24 cellular contexts compared by ENCODE assay signal in genomic region chr3:178754852-178755510, GRCh38.
DNase-seq lines count a peak whose midpoint lies in the region; ATAC-seq and TF ChIP-seq lines count a peak whose summit lies in the region.
"Had no signal": no experiment of that assay in that cellular context is flagged by ENCODE, and none has a peak within 500 bp of the region (broad histone marks: within the 10 kb centered on the region; RNA-seq: fewer than 3 reads in every experiment).

No MANE protein-coding gene starts in this region.

- H3K27ac ChIP-seq in heart left ventricle (no peak overlapping the region), left ventricle myocardium inferior (replicated peaks) (no peak overlapping the region), SU-DHL-6 (ENCODE audit: low read depth, low read length) (peak overlapping the region; percentile 26; the same call in 1 of the 2 replicates), spleen (no peak overlapping the region), colonic mucosa (no peak overlapping the region)
- H3K27ac ChIP-seq: breast epithelium, coronary artery, esophagus muscularis mucosa, KMS-11, SJCRH30 had no signal

- H3K4me3 ChIP-seq in heart left ventricle (no peak overlapping the region), left ventricle myocardium inferior (no peak overlapping the region), SU-DHL-6 (ENCODE audit: insufficient read depth, low read length, poor library complexity, severe bottlenecking) (no peak overlapping the region), spleen (no peak overlapping the region), colonic mucosa (no peak overlapping the region)
- H3K4me3 ChIP-seq: breast epithelium, coronary artery, esophagus muscularis mucosa, SJCRH30 had no signal

- ATAC-seq in heart left ventricle = peak in 3 of 4 donors; percentile 24 to 26 (median 24)
- peak; percentile 81 for ATAC-seq in HG03432 (IDR thresholded peaks at IDR 0.05; ENCODE audit: unreplicated experiment)
- no peak for ATAC-seq in HG03196 (IDR thresholded peaks at IDR 0.05; ENCODE audit: unreplicated experiment)
- ATAC-seq: activated T-cell treated with anti-CD3 and anti-CD28 coated beads, Interleukin-2, amount 50 U/mL, for 4 hours; naive thymus-derived CD8-positive, alpha-beta T cell had no signal

- H3K9me3 ChIP-seq in heart left ventricle (peaks cover 0 to 21% (median 0%) of the 10 kb centered on the region in 12 donors), left ventricle myocardium inferior (replicated peaks) (peaks cover 19% of the 10 kb centered on the region), SU-DHL-6 (ENCODE audit: insufficient read depth, low read length) (no peaks in the 10 kb centered on the region), spleen (no peaks in the 10 kb centered on the region), colonic mucosa (no peaks in the 10 kb centered on the region)
- H3K9me3 ChIP-seq: breast epithelium, esophagus muscularis mucosa, SJCRH30 had no signal

- H3K36me3 ChIP-seq in heart left ventricle (no peaks in the 10 kb centered on the region), left ventricle myocardium inferior (no peaks in the 10 kb centered on the region), SU-DHL-6 (ENCODE audit: low read length) (no peaks in the 10 kb centered on the region), spleen (no peaks in the 10 kb centered on the region), colonic mucosa (no peaks in the 10 kb centered on the region)
- H3K36me3 ChIP-seq: breast epithelium, esophagus muscularis mucosa, SJCRH30 had no signal

- WGBS in heart left ventricle, 4 donors = 63 to 76% (median 67%) methylated on average over 5 to 7 of the region's 7 CpGs
- WGBS in spleen, 5 donors = 57 to 71% (median 63%) methylated on average over 7 of the region's 7 CpGs

- no peaks in the 10 kb centered on the region for H3K79me2 ChIP-seq in SU-DHL-6 (ENCODE audit: insufficient read depth, low read length)

- DNase-seq in heart left ventricle (no peak), left ventricle myocardium inferior (no peak), spleen (no peak), colonic mucosa (no peak), DMS114 treated with DMSO at 0.1 percent for 48 hours (lab: John Stamatoyannopoulos, UW; ENCODE audit: unreplicated experiment) (no peak)
- DNase-seq: activated CD4-positive, alpha-beta T cell treated with anti-CD3 and anti-CD28 coated beads for 4 hours; activated naive CD4-positive, alpha-beta T cell treated with Interleukin-2 at 50 U/mL for 16 hours; activated T-cell treated with anti-CD3 and anti-CD28 coated beads, Interleukin-2, amount 50 U/mL, for 4 hours; DND-41; endodermal cell; hippocampal formation; immature natural killer cell; midbrain; MV-4-11; naive thymus-derived CD8-positive, alpha-beta T cell; SJCRH30; small intestine had no signal

- peaks cover 0 to 5% (median 0%) of the 10 kb centered on the region in 12 donors for H3K4me1 ChIP-seq in heart left ventricle
- H3K4me1 ChIP-seq in left ventricle myocardium inferior = no peaks in the 10 kb centered on the region
- H3K4me1 ChIP-seq in spleen = no peaks in the 10 kb centered on the region
- no peaks in the 10 kb centered on the region for H3K4me1 ChIP-seq in colonic mucosa
- H3K4me1 ChIP-seq: breast epithelium, SJCRH30 had no signal

- H3K9ac ChIP-seq in SU-DHL-6 (ENCODE audit: low read length) (no peak overlapping the region), colonic mucosa (ENCODE audit: low read depth in 2 of 2, low read length in 2 of 2) (no peak overlapping the region)
- H3K9ac ChIP-seq: KMS-11 had no signal

- intact Hi-C loops in heart left ventricle (cut with DNase I) (no loop called here), left ventricle myocardium inferior (cut with micrococcal nuclease) (no loop called here), spleen (cut with DNase I; ENCODE audit: low total_unique reads) (no loop called here), colonic mucosa (cut with DNase I) (no loop called here)

- peaks cover 13% of the 10 kb centered on the region for H3F3A ChIP-seq in SU-DHL-6 (ENCODE audit: insufficient read depth)

- H3K4me2 ChIP-seq in SU-DHL-6 (ENCODE audit: low read depth, low read length, poor library complexity, severe bottlenecking) = peak overlapping the region; percentile 5
- H3K4me2 ChIP-seq: KMS-11 had no signal

- H3K9me2 ChIP-seq in SU-DHL-6 (replicated peaks; ENCODE audit: insufficient read depth, low read length) = no peaks in the 10 kb centered on the region

- no peak for TF ChIP-seq CTCF in heart left ventricle (IDR thresholded peaks at IDR 0.05)
- TF ChIP-seq CTCF in left ventricle myocardium inferior (IDR thresholded peaks at IDR 0.05; ENCODE audit: borderline replicate concordance) = no peak
- TF ChIP-seq CTCF in SU-DHL-6 (IDR thresholded peaks at IDR 0.05; ENCODE audit: insufficient read depth, low read length, poor library complexity, severe bottlenecking) = no peak
- TF ChIP-seq CTCF in spleen (IDR thresholded peaks at IDR 0.05 in 8 of 11, conservative IDR thresholded peaks at IDR 0.05 in 3 of 11) = no peak
- no peak for TF ChIP-seq CTCF in colonic mucosa (IDR thresholded peaks at IDR 0.05)

- H2AFZ ChIP-seq in SU-DHL-6 (ENCODE audit: low read depth, low read length, severe bottlenecking) = peak overlapping the region; percentile 31

- TF ChIP-seq POLR2A in heart left ventricle (IDR thresholded peaks at IDR 0.05) (no peak), spleen (IDR thresholded peaks at IDR 0.05) (no peak)

- H3K27me3 ChIP-seq in heart left ventricle (no peaks in the 10 kb centered on the region), left ventricle myocardium inferior (ENCODE audit: low read depth) (no peaks in the 10 kb centered on the region), SU-DHL-6 (ENCODE audit: low read length) (no peaks in the 10 kb centered on the region), spleen (replicated peaks in 1 of 7) (no peaks in the 10 kb centered on the region), colonic mucosa (no peaks in the 10 kb centered on the region)
- H3K27me3 ChIP-seq: breast epithelium, esophagus muscularis mucosa, SJCRH30 had no signal

- no peaks in the 10 kb centered on the region for H4K20me1 ChIP-seq in SU-DHL-6 (ENCODE audit: low read depth, low read length)
